In genomic region chr13:74219571-74219970, GRCh38 we compare ENCODE assay signal across 20 cellular contexts.
"Had no signal": no experiment of that assay in that cellular context is flagged by ENCODE, and none has a peak within 500 bp of the region (broad histone marks: within the 10 kb centered on the region; RNA-seq: fewer than 3 reads in every experiment).

No MANE protein-coding gene starts in this region.

- H3K4me3 Mint-ChIP-seq: dendritic cell treated with granulocyte-macrophage colony-stimulating factor and Interleukin-4, amounts not matched to agents 40 ng/mL and 50 ng/mL, for 4 days; effector memory CD8-positive, alpha-beta T cell; natural killer cell; neural crest cell had no signal

- ATAC-seq: effector memory CD8-positive, alpha-beta T cell; gastrocnemius medialis; heart right ventricle; left lobe of liver; natural killer cell had no signal

- H3K9me3 Mint-ChIP-seq: effector memory CD8-positive, alpha-beta T cell; natural killer cell had no signal

- H3K9me3 ChIP-seq: esophagus muscularis mucosa, gastrocnemius medialis, heart right ventricle, ovary, right atrium auricular region, sigmoid colon, uterus had no signal

- H3K27ac Mint-ChIP-seq: dendritic cell treated with granulocyte-macrophage colony-stimulating factor and Interleukin-4, amounts not matched to agents 40 ng/mL and 50 ng/mL, for 4 days; effector memory CD8-positive, alpha-beta T cell; natural killer cell had no signal

- H3K4me1 ChIP-seq: gastrocnemius medialis, heart right ventricle, right atrium auricular region, uterus had no signal

- H3K4me1 Mint-ChIP-seq: natural killer cell, neural crest cell had no signal

- H3K36me3 ChIP-seq: esophagus muscularis mucosa, gastrocnemius medialis, heart right ventricle, ovary, right atrium auricular region, sigmoid colon, uterus had no signal

- H3K27ac ChIP-seq: epithelial cell of prostate, esophagus muscularis mucosa, gastrocnemius medialis, heart right ventricle, ovary, right atrium auricular region, sigmoid colon, uterus had no signal

- H3K4me3 ChIP-seq: esophagus muscularis mucosa, gastrocnemius medialis, heart right ventricle, ovary, right atrium auricular region, sigmoid colon, smooth muscle cell, uterus had no signal

- H3K27me3 Mint-ChIP-seq: dendritic cell treated with granulocyte-macrophage colony-stimulating factor and Interleukin-4, amounts not matched to agents 40 ng/mL and 50 ng/mL, for 4 days; effector memory CD8-positive, alpha-beta T cell had no signal

- DNase-seq: effector memory CD8-positive, alpha-beta T cell; gastrocnemius medialis; heart right ventricle; hypothalamus; islet precursor cell; mammary epithelial cell; natural killer cell; ovary; sigmoid colon; stimulated activated CD4-positive, alpha-beta T cell treated with anti-CD3 and anti-CD28 coated beads, Interleukin-2, amount 100 ng/mL, for 48 hours; stimulated activated naive CD4-positive, alpha-beta T cell treated with Interleukin-2 at 50 U/mL for 16 hours; trophoblast cell; uterus had no signal

- H3K27me3 ChIP-seq: esophagus muscularis mucosa, gastrocnemius medialis, heart right ventricle, ovary, right atrium auricular region, sigmoid colon, uterus had no signal

- H3K4me2 ChIP-seq: smooth muscle cell had no signal
